ENCODE assay signal across 8 cellular contexts in the genomic region with DNA sequence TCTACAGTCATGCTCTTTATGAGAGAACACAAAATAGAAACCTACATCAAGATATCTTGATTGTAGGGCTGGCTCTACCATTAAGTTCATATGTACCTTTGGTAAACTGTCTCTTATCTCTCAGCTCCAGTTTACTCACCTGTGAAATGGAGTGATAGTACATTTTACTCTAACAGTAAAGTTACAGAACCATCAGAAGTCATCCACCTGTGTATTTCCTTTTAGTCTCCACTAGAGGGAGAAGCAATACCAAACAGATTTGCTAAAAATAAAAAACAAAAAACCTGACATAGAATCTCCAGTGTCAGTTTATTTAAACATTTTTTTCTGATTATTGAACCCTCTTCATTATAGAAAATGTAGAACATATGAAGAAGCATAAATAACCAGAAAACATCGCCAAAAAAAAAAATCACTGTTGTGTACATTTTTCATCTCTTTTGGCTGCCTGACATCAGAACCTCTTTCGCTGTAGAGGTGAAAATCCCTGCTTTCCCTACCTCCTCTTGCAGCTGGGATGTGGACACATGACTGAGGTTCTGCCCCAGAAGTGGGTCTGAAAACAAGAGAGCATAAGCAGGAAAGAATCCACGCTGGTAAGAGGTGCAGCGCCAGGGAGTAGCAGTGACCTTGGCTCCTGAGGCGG. TPM values are rescaled to one million over a fixed set of nuclear protein-coding genes. Genes with fewer than 3 reads are reported as not detected.
DNase-seq lines count a peak whose midpoint lies in the region; TF ChIP-seq lines count a peak whose summit lies in the region.

No MANE protein-coding gene starts in this region.

- intact Hi-C loops in lower leg skin (cut with DNase I; ENCODE audit: low total_unique reads): no loop called here

- no peak overlapping the region for H3K4me2 ChIP-seq in osteoblast (ENCODE audit: insufficient read depth, low read length)

- no peak overlapping the region for H3K4me3 ChIP-seq in GM12875 (ENCODE audit: low read depth, low read length)
- no peak overlapping the region for H3K4me3 ChIP-seq in osteoblast (ENCODE audit: insufficient read depth, low read length)
- H3K4me3 ChIP-seq in lower leg skin (ENCODE audit: low read depth, poor library complexity, severe bottlenecking): no peak overlapping the region

- H3K4me1 ChIP-seq in osteoblast (ENCODE audit: insufficient read depth, low read length): no peaks in the 10 kb centered on the region

- H3K36me3 ChIP-seq in osteoblast (ENCODE audit: insufficient read depth, low read length): no peaks in the 10 kb centered on the region

- no peaks in the 10 kb centered on the region for H4K20me1 ChIP-seq in osteoblast (ENCODE audit: insufficient read depth, low read length)

- DNase-seq in NAMALWA (ENCODE audit: low spot score) (peak; percentile 22), cerebellar cortex (ENCODE audit: low spot score) (peak; percentile 36), osteoblast (ENCODE audit: insufficient read length, low spot score, missing footprints) (no peak), NCI-H2107 treated with DMSO at 0.1 percent for 48 hours (lab: John Stamatoyannopoulos, UW; ENCODE audit: unreplicated experiment) (no peak), HEK293T (ENCODE audit: extremely low spot score) (no peak), lower leg skin (ENCODE audit: low spot score in 2 of 2) (no peak)
- DNase-seq in activated CD4-positive, alpha-beta T cell treated with anti-CD3 and anti-CD28 coated beads for 1 hour: no peak

- POLR2A ChIA-PET in HEK293T (lab: Yijun Ruan, JAX): interaction anchor here (0.7 kb wide), 1 partner anchor 84 kb away, joined by 3 read pairs; no protein-coding TSS in a partner anchor

- H2AFZ ChIP-seq in osteoblast (ENCODE audit: low read length): no peak overlapping the region

- H3K27me3 ChIP-seq in osteoblast (ENCODE audit: insufficient read depth, low read length): no peaks in the 10 kb centered on the region

- no peak overlapping the region for H3K27ac ChIP-seq in osteoblast (ENCODE audit: low read depth, low read length)

- WGBS in lower leg skin, 2 donors: 52 to 60% methylated on average over 5 of the region's 5 CpGs

- CTCF ChIA-PET in HEK293T (lab: Yijun Ruan, JAX): interaction anchor here (0.6 kb wide), 1 partner anchor 1273 kb away, joined by 4 read pairs; no protein-coding TSS in a partner anchor

- no peaks in the 10 kb centered on the region for H3K9me3 ChIP-seq in osteoblast (ENCODE audit: low read depth, low read length)

- no peak for TF ChIP-seq POLR2A in lower leg skin (IDR thresholded peaks at IDR 0.05)

- no peaks in the 10 kb centered on the region for H3K79me2 ChIP-seq in osteoblast (ENCODE audit: insufficient read depth, low read length)

- TF ChIP-seq CTCF in GM12875 (IDR thresholded peaks at IDR 0.05; ENCODE audit: borderline replicate concordance, insufficient read depth, low read depth, low read length) (peak; percentile 46; the same call in 1 of the 2 replicates), osteoblast (IDR thresholded peaks at IDR 0.05; ENCODE audit: extremely low read depth, low read depth, low read length) (peak; percentile 45), lower leg skin (IDR thresholded peaks at IDR 0.05) (no peak)

TF ChIP-seq in HEK293T, 16 proteins besides CTCF, POLR2A, EP300 and RAD21:
- TF ChIP-seq ELF4 (IDR thresholded peaks at IDR 0.05) (no peak), TARDBP (IDR thresholded peaks at IDR 0.05) (no peak), NFRKB (IDR thresholded peaks at IDR 0.05) (no peak), HDGF (IDR thresholded peaks at IDR 0.05; ENCODE audit: borderline replicate concordance) (no peak), ZNF384 (IDR thresholded peaks at IDR 0.05) (no peak), BHLHE40 (IDR thresholded peaks at IDR 0.05; ENCODE audit: borderline replicate concordance) (no peak)
- TF ChIP-seq, protein P1, sequence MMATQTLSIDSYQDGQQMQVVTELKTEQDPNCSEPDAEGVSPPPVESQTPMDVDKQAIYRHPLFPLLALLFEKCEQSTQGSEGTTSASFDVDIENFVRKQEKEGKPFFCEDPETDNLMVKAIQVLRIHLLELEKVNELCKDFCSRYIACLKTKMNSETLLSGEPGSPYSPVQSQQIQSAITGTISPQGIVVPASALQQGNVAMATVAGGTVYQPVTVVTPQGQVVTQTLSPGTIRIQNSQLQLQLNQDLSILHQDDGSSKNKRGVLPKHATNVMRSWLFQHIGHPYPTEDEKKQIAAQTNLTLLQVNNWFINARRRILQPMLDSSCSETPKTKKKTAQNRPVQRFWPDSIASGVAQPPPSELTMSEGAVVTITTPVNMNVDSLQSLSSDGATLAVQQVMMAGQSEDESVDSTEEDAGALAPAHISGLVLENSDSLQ (IDR thresholded peaks at IDR 0.05): no peak

RNA-seq across cellular contexts. Expression of a gene that starts 48.7 kb away (rescaled TPM):
- total RNA-seq in osteoblast (not detected in 2 replicates), lower leg skin (1 to 10 TPM; 1.0 to 8.1 (median 4.6) TPM)

Comparison
In these comparisons a context has a peak if more than half of its experiments do, and no peak if none do; other contexts are left out.
1. CTCF ChIP-seq: peak in GM12875 (single experiment) and osteoblast (single experiment); none in lower leg skin (0 of 3).
2. DNase-seq: peak in NAMALWA (single experiment) and cerebellar cortex (single experiment); none in osteoblast (single experiment), activated CD4-positive, alpha-beta T cell treated with anti-CD3 and anti-CD28 coated beads for 1 hour (single experiment), NCI-H2107 treated with DMSO at 0.1 percent for 48 hours (single experiment), HEK293T (single experiment) and lower leg skin (0 of 2).